ENCODE assay signal across 18 cellular contexts in the genomic region with DNA sequence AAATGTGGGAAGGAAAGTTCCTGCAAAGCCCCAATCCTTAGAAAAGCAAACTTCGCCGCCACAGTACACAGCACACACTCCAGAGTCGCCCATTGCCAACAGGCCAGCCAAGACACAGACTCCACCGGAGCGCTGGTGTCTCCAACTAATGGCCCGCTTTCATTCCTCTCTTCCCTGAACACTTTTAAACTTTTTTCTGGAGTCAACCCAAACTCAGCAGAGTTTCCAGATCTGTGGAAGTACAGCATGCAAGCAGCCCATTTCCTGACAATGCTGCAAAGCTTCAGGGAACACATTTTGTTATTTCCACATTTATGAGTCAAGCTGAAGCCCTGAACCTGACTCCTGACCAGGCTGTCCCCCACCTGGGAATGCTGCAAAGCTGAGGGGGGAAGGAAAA.
A peak's percentile ranks its signal among the peaks of the same experiment; 100 is the strongest.
DNase-seq lines count a peak whose midpoint lies in the region; TF ChIP-seq lines count a peak whose summit lies in the region.
"Had no signal": no experiment of that assay in that cellular context is flagged by ENCODE, and none has a peak within 500 bp of the region (broad histone marks: within the 10 kb centered on the region; RNA-seq: fewer than 3 reads in every experiment).

No MANE protein-coding gene starts in this region.

- H3K4me3 ChIP-seq in adipocyte (ENCODE audit: low read length), result peak overlapping the region; percentile 8
- no peak overlapping the region for H3K4me3 ChIP-seq in fibroblast of mammary gland (ENCODE audit: control insufficient read depth, low read depth, low read length)
- H3K4me3 ChIP-seq in testis, result no peak overlapping the region
- H3K4me3 ChIP-seq in brain microvascular endothelial cell (ENCODE audit: low read depth, low read length), result no peak overlapping the region
- H3K4me3 ChIP-seq: BLaER1 had no signal

- 54 to 59% methylated on average over 6 of the region's 6 CpGs for WGBS in testis, 2 donors

- DNase-seq in adipocyte (ENCODE audit: low read depth) (no peak), fibroblast of mammary gland (ENCODE audit: low read depth) (peak; percentile 40), lung microvascular endothelial cell (ENCODE audit: low read depth in 2 of 2) (peak; percentile 42 to 73), testis (peak; percentile 25), brain microvascular endothelial cell (no peak), H4 (ENCODE audit: low spot score) (no peak), GM19240 (ENCODE audit: insufficient read length, low spot score) (no peak)
- DNase-seq in activated naive CD4-positive, alpha-beta T cell treated with Interleukin-2 at 50 U/mL for 16 hours, result no peak
- DNase-seq: GDM1, HFFc6, NCI-H1048, NCI-H1436 treated with DMSO at 0.1 percent for 48 hours, NCI-H2029 treated with DMSO at 0.1 percent for 48 hours, NCI-H2171 treated with DMSO at 0.1 percent for 48 hours, NCI-H446 treated with DMSO at 0.1 percent for 48 hours, NCI-H748 treated with DMSO at 0.1 percent for 48 hours had no signal

- no peak overlapping the region for H3K27ac ChIP-seq in testis
- H3K27ac ChIP-seq in brain microvascular endothelial cell, result no peak overlapping the region
- H3K27ac ChIP-seq: BLaER1, RWPE1 had no signal

- H3K27me3 ChIP-seq in adipocyte (replicated peaks; ENCODE audit: control insufficient read depth, insufficient read depth, low read length), result no peaks in the 10 kb centered on the region
- H3K27me3 ChIP-seq in testis, result no peaks in the 10 kb centered on the region
- H3K27me3 ChIP-seq in brain microvascular endothelial cell (replicated peaks), result no peaks in the 10 kb centered on the region
- H3K27me3 ChIP-seq: BLaER1 had no signal

- no peaks in the 10 kb centered on the region for H3K36me3 ChIP-seq in adipocyte (ENCODE audit: control insufficient read depth, insufficient read depth, low read length, severe bottlenecking)
- H3K36me3 ChIP-seq in testis (ENCODE audit: low read depth, missing control alignments), result no peaks in the 10 kb centered on the region
- H3K36me3 ChIP-seq in brain microvascular endothelial cell (replicated peaks), result no peaks in the 10 kb centered on the region
- H3K36me3 ChIP-seq: BLaER1 had no signal

- peak overlapping the region; percentile 9 for H3K9ac ChIP-seq in adipocyte (ENCODE audit: low read length)
- H3K9ac ChIP-seq: BLaER1 had no signal

- TF ChIP-seq CTCF in fibroblast of mammary gland (conservative IDR thresholded peaks at IDR 0.05; ENCODE audit: control insufficient read depth, insufficient read depth, low read depth, low read length), result no peak
- TF ChIP-seq CTCF in testis (IDR thresholded peaks at IDR 0.05), result no peak
- TF ChIP-seq CTCF in brain microvascular endothelial cell (IDR thresholded peaks at IDR 0.05; ENCODE audit: low read depth, low read length, missing control alignments), result no peak

- peaks cover 29% of the 10 kb centered on the region for H3K4me1 ChIP-seq in adipocyte (ENCODE audit: control insufficient read depth, insufficient read depth, low read length)
- peaks cover 3% of the 10 kb centered on the region for H3K4me1 ChIP-seq in testis

- intact Hi-C loops in testis (cut with DNase I; ENCODE audit: low total_unique reads), result no loop called here

- H3K9me3 ChIP-seq in adipocyte (ENCODE audit: control insufficient read depth, low read length) (no peaks in the 10 kb centered on the region), testis (no peaks in the 10 kb centered on the region)
- H3K9me3 ChIP-seq: BLaER1 had no signal

- in situ Hi-C loops in brain microvascular endothelial cell (cut with HindIII; ENCODE audit: low pct_ligation_motif_present, low sequenced_read_pairs), result no loop called here

- no peak for TF ChIP-seq POLR2A in testis (IDR thresholded peaks at IDR 0.05)

Comparison
In these comparisons a context has a peak if more than half of its experiments do, and no peak if none do; other contexts are left out.
1. DNase-seq: peak in fibroblast of mammary gland (single experiment), lung microvascular endothelial cell (2 of 2) and testis (single experiment); none in adipocyte (single experiment), brain microvascular endothelial cell (single experiment), H4 (single experiment), GM19240 (single experiment) and activated naive CD4-positive, alpha-beta T cell treated with Interleukin-2 at 50 U/mL for 16 hours (single experiment).